8 cellular contexts compared by ENCODE assay signal in genomic region chr3:132659370-132660055, GRCh38. TPM values are rescaled to one million over a fixed set of nuclear protein-coding genes. Genes with fewer than 3 reads are reported as not detected.
A peak's percentile ranks its signal among the peaks of the same experiment; 100 is the strongest.
DNase-seq lines count a peak whose midpoint lies in the region; ATAC-seq and TF ChIP-seq lines count a peak whose summit lies in the region.

Gene ACAD11, minus strand, starts transcription at chr3:132659809. Its CDS starts 58 bp downstream, at chr3:132659751.

- H3K9me3 ChIP-seq in mononuclear cell (ENCODE audit: low read depth, low read length), result no peaks in the 10 kb centered on the region

- TF ChIP-seq CTCF in Calu3 (IDR thresholded peaks at IDR 0.05; ENCODE audit: unreplicated experiment), result peak; percentile 74

- no peaks in the 10 kb centered on the region for H3K27me3 Mint-ChIP-seq in Calu3 (ENCODE audit: unreplicated experiment)
- no peaks in the 10 kb centered on the region for H3K27me3 Mint-ChIP-seq in stimulated activated naive CD8-positive, alpha-beta T cell treated with anti-CD3 and anti-CD28 coated beads, Interleukin-15, amount 100 ng/mL, for 72 hours

- DNase-seq in Calu3 (peak; percentile 78), NCI-H748 (lab: John Stamatoyannopoulos, UW; ENCODE audit: unreplicated experiment) (peak; percentile 85), erythroblast (lab: John Stamatoyannopoulos, UW) (peak; percentile 82 to 85)
- peak; percentile 39 for DNase-seq in activated CD8-positive, alpha-beta memory T cell treated with anti-CD3 and anti-CD28 coated beads, Interleukin-2, amount 50 U/mL, for 4 hours
- DNase-seq in stimulated activated naive CD8-positive, alpha-beta T cell treated with anti-CD3 and anti-CD28 coated beads, Interleukin-15, amount 100 ng/mL, for 72 hours, result peak; percentile 53 to 66

- intact Hi-C loops in Calu3 (cut with micrococcal nuclease; ENCODE audit: unreplicated experiment), result loop anchor here (10.0 kb wide), 1 partner anchor 405 kb away; no protein-coding TSS in a partner anchor

- H3K27ac Mint-ChIP-seq in Calu3 (ENCODE audit: unreplicated experiment), result peak within 1 kb of the TSS; percentile 89
- peak within 1 kb of the TSS; percentile 99 for H3K27ac Mint-ChIP-seq in stimulated activated naive CD8-positive, alpha-beta T cell treated with anti-CD3 and anti-CD28 coated beads, Interleukin-15, amount 100 ng/mL, for 72 hours

- no peak for TF ChIP-seq POLR2A in erythroblast (IDR thresholded peaks at IDR 0.05; ENCODE audit: low read length)

- peak within 1 kb of the TSS; percentile 79 for H3K4me3 ChIP-seq in mononuclear cell (ENCODE audit: low read length)

- H3K4me3 Mint-ChIP-seq in Calu3 (ENCODE audit: low read depth, unreplicated experiment), result peak within 1 kb of the TSS; percentile 97
- H3K4me3 Mint-ChIP-seq in stimulated activated naive CD8-positive, alpha-beta T cell treated with anti-CD3 and anti-CD28 coated beads, Interleukin-15, amount 100 ng/mL, for 72 hours, result peak within 1 kb of the TSS; percentile 92 to 94

- CTCF ChIA-PET in Calu3 (lab: Charles Lee), result interaction anchor here (0.7 to 2.0 kb wide), 10 partner anchors 11 to 919 kb away, joined by 3 to 8 read pairs (median 3); partner anchors contain the start of gene ACKR4

- peaks cover 27% of the 10 kb centered on the region for H3K36me3 Mint-ChIP-seq in Calu3 (ENCODE audit: insufficient read depth, unreplicated experiment)

- no peaks in the 10 kb centered on the region for H3K27me3 ChIP-seq in mononuclear cell (ENCODE audit: insufficient read depth, low read length)

- peak; percentile 51 for ATAC-seq in GM19372 (IDR thresholded peaks at IDR 0.05; ENCODE audit: low read depth, unreplicated experiment)
- peak; percentile 48 for ATAC-seq in HG03457 (IDR thresholded peaks at IDR 0.05; ENCODE audit: unreplicated experiment)
- ATAC-seq in stimulated activated naive CD8-positive, alpha-beta T cell treated with anti-CD3 and anti-CD28 coated beads, Interleukin-15, amount 100 ng/mL, for 72 hours, result peak; percentile 74

- peaks cover 16% of the 10 kb centered on the region for H3K4me1 ChIP-seq in mononuclear cell (ENCODE audit: insufficient read depth, low read length)

- H3K4me1 Mint-ChIP-seq in Calu3 (ENCODE audit: low read depth, unreplicated experiment), result peaks cover 31% of the 10 kb centered on the region
- H3K4me1 Mint-ChIP-seq in stimulated activated naive CD8-positive, alpha-beta T cell treated with anti-CD3 and anti-CD28 coated beads, Interleukin-15, amount 100 ng/mL, for 72 hours, result peaks cover 56% of the 10 kb centered on the region

- BruUV-seq in Calu3 (replicated peaks; lab: Mats Ljungman, UMichigan), result TSS peak; percentile 50

- H3K9me3 Mint-ChIP-seq in Calu3 (ENCODE audit: low read depth, unreplicated experiment), result no peaks in the 10 kb centered on the region
- H3K9me3 Mint-ChIP-seq in stimulated activated naive CD8-positive, alpha-beta T cell treated with anti-CD3 and anti-CD28 coated beads, Interleukin-15, amount 100 ng/mL, for 72 hours, result no peaks in the 10 kb centered on the region

RNA-seq across cellular contexts. Expression of gene ACAD11, which starts in this region (rescaled TPM):
- total RNA-seq in Calu3 (2022) (14.6 and 16.3 TPM in 2 replicates), mononuclear cell (29.8 TPM)

Comparison
In these comparisons a context has a peak if more than half of its experiments do, and no peak if none do; other contexts are left out.
1. Peak in every context shown above with its lines: DNase-seq, ATAC-seq and H3K4me3 ChIP-seq.